Comparison of ENCODE assay signal across 20 cellular contexts in genomic region chr3:106617276-106617675, GRCh38.
"Had no signal": no experiment of that assay in that cellular context is flagged by ENCODE, and none has a peak within 500 bp of the region (broad histone marks: within the 10 kb centered on the region; RNA-seq: fewer than 3 reads in every experiment).

No MANE protein-coding gene starts in this region.

- H3K4me3 ChIP-seq: esophagus squamous epithelium, gastroesophageal sphincter, heart left ventricle, tibial nerve had no signal

- H3K27ac Mint-ChIP-seq: activated CD4-positive, alpha-beta memory T cell treated with anti-CD3 and anti-CD28 coated beads, Interleukin-2, amount 10 ng/mL, durations not matched to agents 7 days and 5 days; activated CD8-positive, alpha-beta memory T cell treated with anti-CD3 and anti-CD28 coated beads, Interleukin-2, amount 10 ng/mL, durations not matched to agents 7 days and 5 days; activated naive CD8-positive, alpha-beta T cell; nephron progenitor cell; progenitor cell of endocrine pancreas had no signal

- DNase-seq: activated CD4-positive, alpha-beta memory T cell treated with anti-CD3 and anti-CD28 coated beads, Interleukin-2, amount 10 ng/mL, durations not matched to agents 7 days and 5 days; activated CD4-positive, alpha-beta T cell treated with anti-CD3 and anti-CD28 coated beads for 48 hours; activated CD4-positive, CD25-positive, alpha-beta regulatory T cell; activated CD8-positive, alpha-beta memory T cell treated with anti-CD3 and anti-CD28 coated beads, Interleukin-2, amount 10 ng/mL, durations not matched to agents 7 days and 5 days; amniotic stem cell; dermis blood vessel endothelial cell; effector memory CD4-positive, alpha-beta T cell; esophagus squamous epithelium; heart left ventricle; kidney; nephron progenitor cell; nucleus accumbens; stimulated activated CD4-positive, alpha-beta T cell treated with anti-CD3 and anti-CD28 coated beads, Interleukin-2, amount 100 ng/mL, for 24 hours; stimulated activated naive CD8-positive, alpha-beta T cell treated with anti-CD3 and anti-CD28 coated beads, Interleukin-15, Interleukin-2, amounts not matched to agents 100 U/mL and 50 U/mL, for 24 hours had no signal

- H3K9me3 ChIP-seq: gastroesophageal sphincter had no signal

- H3K27me3 ChIP-seq: esophagus squamous epithelium, gastroesophageal sphincter, heart left ventricle, tibial nerve had no signal

- H3K36me3 ChIP-seq: esophagus squamous epithelium, gastroesophageal sphincter, heart left ventricle, tibial nerve had no signal

- FAIRE-seq: endothelial cell of umbilical vein, kidney had no signal

- H3K4me1 ChIP-seq: esophagus squamous epithelium, gastroesophageal sphincter, heart left ventricle had no signal

- H3K4me3 Mint-ChIP-seq: activated CD4-positive, alpha-beta memory T cell treated with anti-CD3 and anti-CD28 coated beads, Interleukin-2, amount 10 ng/mL, durations not matched to agents 7 days and 5 days; activated CD8-positive, alpha-beta memory T cell treated with anti-CD3 and anti-CD28 coated beads, Interleukin-2, amount 10 ng/mL, durations not matched to agents 7 days and 5 days; activated naive CD8-positive, alpha-beta T cell; nephron progenitor cell had no signal

- ATAC-seq: activated CD8-positive, alpha-beta memory T cell treated with anti-CD3 and anti-CD28 coated beads, Interleukin-2, amount 10 ng/mL, durations not matched to agents 7 days and 5 days; gastroesophageal sphincter; heart left ventricle; left lobe of liver; stimulated activated naive CD8-positive, alpha-beta T cell treated with anti-CD3 and anti-CD28 coated beads, Interleukin-15, Interleukin-2, amounts not matched to agents 100 U/mL and 50 U/mL, for 24 hours had no signal

- H3K27ac ChIP-seq: esophagus squamous epithelium, gastroesophageal sphincter, heart left ventricle, tibial nerve had no signal

- H3K27me3 Mint-ChIP-seq: activated CD4-positive, alpha-beta memory T cell treated with anti-CD3 and anti-CD28 coated beads, Interleukin-2, amount 10 ng/mL, durations not matched to agents 7 days and 5 days; activated CD8-positive, alpha-beta memory T cell treated with anti-CD3 and anti-CD28 coated beads, Interleukin-2, amount 10 ng/mL, durations not matched to agents 7 days and 5 days; activated naive CD8-positive, alpha-beta T cell; progenitor cell of endocrine pancreas had no signal

- H3K4me1 Mint-ChIP-seq: activated CD4-positive, alpha-beta memory T cell treated with anti-CD3 and anti-CD28 coated beads, Interleukin-2, amount 10 ng/mL, durations not matched to agents 7 days and 5 days; activated CD8-positive, alpha-beta memory T cell treated with anti-CD3 and anti-CD28 coated beads, Interleukin-2, amount 10 ng/mL, durations not matched to agents 7 days and 5 days; nephron progenitor cell had no signal
